In genomic region chr10:2936816-2937215, GRCh38 we compare ENCODE assay signal across 18 cellular contexts.
A peak's percentile ranks its signal among the peaks of the same experiment; 100 is the strongest.
DNase-seq lines count a peak whose midpoint lies in the region; ATAC-seq and TF ChIP-seq lines count a peak whose summit lies in the region.
"Had no signal": no experiment of that assay in that cellular context is flagged by ENCODE, and none has a peak within 500 bp of the region (broad histone marks: within the 10 kb centered on the region; RNA-seq: fewer than 3 reads in every experiment).

No MANE protein-coding gene starts in this region.

- H3K27ac ChIP-seq in A673 (ENCODE audit: low read depth, low read length, poor library complexity, severe bottlenecking) = no peak overlapping the region
- H3K27ac ChIP-seq in neuronal stem cell (replicated peaks; ENCODE audit: low read length) = no peak overlapping the region
- no peak overlapping the region for H3K27ac ChIP-seq in GM23338 (ENCODE audit: low read depth)
- H3K27ac ChIP-seq: BLaER1 treated with 17β-estradiol and CSF1 and Interleukin-3, amounts not matched to agents 10 nM and 100 nM; KMS-11 had no signal

- no peak overlapping the region for H4K91ac ChIP-seq in neuronal stem cell (ENCODE audit: low read depth, low read length, poor library complexity)

- WGBS in neuronal stem cell (ENCODE audit: extremely low coverage in 2 of 2, insufficient read length in 2 of 2, insufficient replicate concordance in 1 of 2), 2 donors = no CpG with 5 or more reads among the region's 6 CpGs

- H4K8ac ChIP-seq in neuronal stem cell (ENCODE audit: low read depth, low read length) = no peak overlapping the region

- H3K4me2 ChIP-seq in neuronal stem cell (ENCODE audit: insufficient read depth, low read length, poor library complexity, severe bottlenecking) (no peak overlapping the region), GM23338 (no peak overlapping the region)
- H3K4me2 ChIP-seq: KMS-11 had no signal

- DNase-seq in A673 (ENCODE audit: low spot score) (peak; percentile 62), astrocyte of the cerebellum (ENCODE audit: low read depth) (peak; percentile 18), glomerular visceral epithelial cell (ENCODE audit: extremely low spot score) (peak; percentile 39), neuronal stem cell (ENCODE audit: low spot score) (no peak), GM23338 (ENCODE audit: low spot score) (no peak), GM13976 (ENCODE audit: low spot score) (no peak), NCI-H146 (lab: John Stamatoyannopoulos, UW) (no peak)
- DNase-seq: DND-41, GDM1, NCI-H1436 treated with DMSO at 0.1 percent for 48 hours, NCI-H2081 treated with DMSO at 0.1 percent for 48 hours, NCI-H510A, NCI-H774, RPMI8226 had no signal

- H3K18ac ChIP-seq in neuronal stem cell (ENCODE audit: low read length) = no peak overlapping the region

- H3K79me2 ChIP-seq in GM23338 (replicated peaks; ENCODE audit: insufficient read depth) = no peaks in the 10 kb centered on the region

- H3K9ac ChIP-seq in neuronal stem cell (ENCODE audit: low read depth, low read length, poor library complexity) = no peak overlapping the region
- H3K9ac ChIP-seq: BLaER1 treated with 17β-estradiol and CSF1 and Interleukin-3, amounts not matched to agents 10 nM and 100 nM; KMS-11 had no signal

- CTCF ChIA-PET in A673 (lab: Charles Lee) = no interaction called here

- H2AFZ ChIP-seq in neuronal stem cell (ENCODE audit: low read length) (no peak overlapping the region), GM23338 (no peak overlapping the region)

- no peak overlapping the region for H2AK5ac ChIP-seq in neuronal stem cell (ENCODE audit: low read depth, low read length)

- TF ChIP-seq CTCF in A673 (conservative IDR thresholded peaks at IDR 0.05; ENCODE audit: low read depth, low read length) (no peak), astrocyte of the cerebellum (IDR thresholded peaks at IDR 0.05; ENCODE audit: low read depth, low read length, missing control alignments) (no peak), GM23338 (conservative IDR thresholded peaks at IDR 0.05; ENCODE audit: low read depth in 2 of 2) (no peak), GM13976 (IDR thresholded peaks at IDR 0.05; ENCODE audit: borderline replicate concordance, control extremely low read depth, extremely low read depth, insufficient read depth, missing control alignments) (no peak)

- peak overlapping the region; percentile 1 for H2BK15ac ChIP-seq in neuronal stem cell (ENCODE audit: low read length)

- H3K9me3 ChIP-seq in A673 (ENCODE audit: low read depth, low read length, poor library complexity, severe bottlenecking) (no peaks in the 10 kb centered on the region), neuronal stem cell (replicated peaks in 1 of 2; ENCODE audit: control insufficient read depth in 2 of 2, insufficient read depth in 1 of 2, low read depth in 1 of 2, low read length in 2 of 2) (peaks cover 0 to 2% of the 10 kb centered on the region in 2 donors)

- POLR2A ChIA-PET in A673 (lab: Charles Lee; ENCODE audit: low non-redundant PET) = no interaction called here

- H2BK5ac ChIP-seq in neuronal stem cell (ENCODE audit: low read length) = no peak overlapping the region

- H2BK12ac ChIP-seq in neuronal stem cell (ENCODE audit: low read length) = no peak overlapping the region

- no TSS peak for BruUV-seq in A673 (replicated peaks; lab: Mats Ljungman, UMichigan)

- in situ Hi-C loops in astrocyte of the cerebellum (cut with HindIII; ENCODE audit: low sequenced_read_pairs) (loop anchor here (5.0 kb wide), 1 partner anchor 35 kb away; no protein-coding TSS in a partner anchor), GM13976 (cut with MboI; ENCODE audit: low sequenced_read_pairs, unreplicated experiment) (loop anchor here (10.0 kb wide), 1 partner anchor 108 kb away; no protein-coding TSS in a partner anchor)

- no peaks in the 10 kb centered on the region for H3K9me3 Mint-ChIP-seq in GM23338

- no peaks in the 10 kb centered on the region for H3K9me2 ChIP-seq in GM23338 (ENCODE audit: insufficient read depth)

- H3K23ac ChIP-seq in neuronal stem cell (ENCODE audit: low read depth, low read length, poor library complexity) = no peak overlapping the region

- H3K4me1 ChIP-seq in A673 (ENCODE audit: insufficient read depth, low read length, poor library complexity, severe bottlenecking) (peaks cover 16% of the 10 kb centered on the region), neuronal stem cell (ENCODE audit: control insufficient read depth in 2 of 2, insufficient read depth in 1 of 2, low read depth in 1 of 2, low read length in 2 of 2) (peaks cover 0 to 3% of the 10 kb centered on the region in 2 donors), GM23338 (ENCODE audit: insufficient read depth) (peaks cover 14% of the 10 kb centered on the region; the same call in 1 of the 2 replicates)

- no peak overlapping the region for H3K27ac Mint-ChIP-seq in GM23338

- H3K36me3 ChIP-seq in A673 (ENCODE audit: insufficient read depth, low read length, poor library complexity, severe bottlenecking) = no peaks in the 10 kb centered on the region
- H3K36me3 ChIP-seq in neuronal stem cell (replicated peaks in 1 of 2; ENCODE audit: control insufficient read depth in 2 of 2, insufficient read depth in 2 of 2, low read length in 2 of 2) = no peaks in the 10 kb centered on the region
- H3K36me3 ChIP-seq in GM23338 (ENCODE audit: insufficient read depth) = no peaks in the 10 kb centered on the region
- H3K36me3 ChIP-seq: BLaER1 treated with 17β-estradiol and CSF1 and Interleukin-3, amounts not matched to agents 10 nM and 100 nM had no signal

- H3K36me3 Mint-ChIP-seq in GM23338 (ENCODE audit: low read depth) = no peaks in the 10 kb centered on the region

- H3F3A ChIP-seq in GM23338 (replicated peaks; ENCODE audit: low read depth) = no peaks in the 10 kb centered on the region

- ATAC-seq in GM21529 (IDR thresholded peaks at IDR 0.05; ENCODE audit: unreplicated experiment) = no peak
- no peak for ATAC-seq in GM23338
- ATAC-seq: HepG2 had no signal

- intact Hi-C loops in A673 (cut with micrococcal nuclease; ENCODE audit: unreplicated experiment) = no loop called here

- peaks cover 20% of the 10 kb centered on the region for H3K4me1 Mint-ChIP-seq in GM23338

- H3K4me3 Mint-ChIP-seq in GM23338 = no peak overlapping the region

- no peak overlapping the region for H3K4ac ChIP-seq in neuronal stem cell (ENCODE audit: low read length)

- H3K79me1 ChIP-seq in neuronal stem cell (ENCODE audit: low read depth, low read length) = no peaks in the 10 kb centered on the region

- H4K20me1 ChIP-seq in GM23338 (replicated peaks; ENCODE audit: insufficient read depth) = no peaks in the 10 kb centered on the region
- H4K20me1 ChIP-seq: BLaER1 treated with 17β-estradiol and CSF1 and Interleukin-3, amounts not matched to agents 10 nM and 100 nM had no signal

- H3K14ac ChIP-seq in neuronal stem cell (ENCODE audit: low read length) = no peak overlapping the region

- H3K4me3 ChIP-seq in A673 (ENCODE audit: low read depth, low read length, poor library complexity, severe bottlenecking) (no peak overlapping the region), astrocyte of the cerebellum (ENCODE audit: low read depth, low read length) (no peak overlapping the region), neuronal stem cell (ENCODE audit: low read length in 2 of 2) (no peak overlapping the region), GM23338 (no peak overlapping the region)
- H3K4me3 ChIP-seq: BLaER1 treated with 17β-estradiol and CSF1 and Interleukin-3, amounts not matched to agents 10 nM and 100 nM had no signal

- H3K27me3 ChIP-seq in A673 (replicated peaks; ENCODE audit: insufficient read depth, low read depth, low read length, poor library complexity) (peaks cover 3% of the 10 kb centered on the region), neuronal stem cell (ENCODE audit: control insufficient read depth in 3 of 3, insufficient read depth in 3 of 3, low read depth in 1 of 3, low read length in 3 of 3) (no peaks in the 10 kb centered on the region), GM23338 (ENCODE audit: insufficient read depth) (no peaks in the 10 kb centered on the region)
- H3K27me3 ChIP-seq: BLaER1 treated with 17β-estradiol and CSF1 and Interleukin-3, amounts not matched to agents 10 nM and 100 nM had no signal

- H2BK120ac ChIP-seq in neuronal stem cell (ENCODE audit: low read depth, low read length) = no peak overlapping the region

- peaks cover 3% of the 10 kb centered on the region for H3K27me3 Mint-ChIP-seq in GM23338 (ENCODE audit: insufficient read depth, low read depth, poor library complexity)

TF ChIP-seq in GM23338, 12 proteins besides CTCF, POLR2A, EP300 and RAD21 (continues in another document):
- TF ChIP-seq EZH2phosphoT487 (IDR thresholded peaks at IDR 0.05; ENCODE audit: unreplicated experiment) (no peak), EZH2 (IDR thresholded peaks at IDR 0.05; ENCODE audit: low read depth, unreplicated experiment) (no peak), CREB1 (CRISPR knock-in tag; IDR thresholded peaks at IDR 0.05; ENCODE audit: low read depth) (no peak), REST (IDR thresholded peaks at IDR 0.05; ENCODE audit: unreplicated experiment) (no peak), STAT1 (IDR thresholded peaks at IDR 0.05; ENCODE audit: unreplicated experiment) (no peak), NANOG (IDR thresholded peaks at IDR 0.05; ENCODE audit: borderline replicate concordance) (no peak), JUNB (IDR thresholded peaks at IDR 0.05; ENCODE audit: unreplicated experiment) (no peak), ZNF331 (CRISPR knock-in tag; IDR thresholded peaks at IDR 0.05; ENCODE audit: low read depth) (no peak)

Comparison
In these comparisons a context has a peak if more than half of its experiments do, and no peak if none do; other contexts are left out.
1. DNase-seq: peak in A673 (single experiment), astrocyte of the cerebellum (single experiment) and glomerular visceral epithelial cell (single experiment); none in neuronal stem cell (single experiment), GM23338 (single experiment), GM13976 (single experiment) and NCI-H146 (single experiment).